In genomic region chr7:99996755-99997544, GRCh38 we compare ENCODE assay signal across 7 cellular contexts. TPM values are rescaled to one million over a fixed set of nuclear protein-coding genes. Genes with fewer than 3 reads are reported as not detected.
A peak's percentile ranks its signal among the peaks of the same experiment; 100 is the strongest.
DNase-seq lines count a peak whose midpoint lies in the region; ATAC-seq, FAIRE-seq and TF ChIP-seq lines count a peak whose summit lies in the region.

No MANE protein-coding gene starts in this region.

- H3K4me3 Mint-ChIP-seq in activated naive CD8-positive, alpha-beta T cell = peak overlapping the region; percentile 79
- peak overlapping the region; percentile 85 to 90 for H3K4me3 Mint-ChIP-seq in stimulated activated naive CD8-positive, alpha-beta T cell treated with anti-CD3 and anti-CD28 coated beads, Interleukin-15, amount 100 ng/mL, for 72 hours

- H3K27ac ChIP-seq in keratinocyte (ENCODE audit: control insufficient read depth, insufficient read depth, low read length) = no peak overlapping the region

- H3K4me1 ChIP-seq in keratinocyte (ENCODE audit: control insufficient read depth, extremely low read depth, insufficient read depth, low read length) = peaks cover 8% of the 10 kb centered on the region

- ATAC-seq in stimulated activated naive CD8-positive, alpha-beta T cell treated with anti-CD3 and anti-CD28 coated beads, Interleukin-15, amount 100 ng/mL, for 72 hours = no peak
- ATAC-seq in GM18502 (IDR thresholded peaks at IDR 0.05; ENCODE audit: poor library complexity, unreplicated experiment) (no peak), HG02571 (IDR thresholded peaks at IDR 0.05; ENCODE audit: unreplicated experiment) (no peak)

- FAIRE-seq in keratinocyte (lab: Jason Lieb, UNC) = no peak

- peak overlapping the region; percentile 48 for H3K4me2 ChIP-seq in keratinocyte (ENCODE audit: control insufficient read depth, extremely low read depth, insufficient read depth, low read depth, low read length)

- DNase-seq in HFF-Myc (ENCODE audit: extremely low read depth, low read depth) (no peak), keratinocyte (ENCODE audit: low read depth, low spot score) (no peak), GM10266 (ENCODE audit: extremely low spot score) (no peak)
- no peak for DNase-seq in stimulated activated naive CD8-positive, alpha-beta T cell treated with anti-CD3 and anti-CD28 coated beads, Interleukin-15, amount 100 ng/mL, for 72 hours

- no peaks in the 10 kb centered on the region for H3K9me3 Mint-ChIP-seq in activated naive CD8-positive, alpha-beta T cell (ENCODE audit: low read depth)
- H3K9me3 Mint-ChIP-seq in stimulated activated naive CD8-positive, alpha-beta T cell treated with anti-CD3 and anti-CD28 coated beads, Interleukin-15, amount 100 ng/mL, for 72 hours = peaks cover 0 to 6% of the 10 kb centered on the region in 2 donors

- peak overlapping the region; percentile 66 for H2AFZ ChIP-seq in keratinocyte (ENCODE audit: control insufficient read depth, low read length)

- H4K20me1 ChIP-seq in keratinocyte (ENCODE audit: control insufficient read depth, extremely low read depth, insufficient read depth, low read length) = no peaks in the 10 kb centered on the region

- no peaks in the 10 kb centered on the region for H3K36me3 ChIP-seq in keratinocyte (ENCODE audit: control insufficient read depth in 2 of 2, extremely low read depth in 1 of 2, insufficient read depth in 2 of 2, low read length in 2 of 2)

- H3K27ac Mint-ChIP-seq in activated naive CD8-positive, alpha-beta T cell = peak overlapping the region; percentile 80
- peak overlapping the region; percentile 97 for H3K27ac Mint-ChIP-seq in stimulated activated naive CD8-positive, alpha-beta T cell treated with anti-CD3 and anti-CD28 coated beads, Interleukin-15, amount 100 ng/mL, for 72 hours

- H3K4me3 ChIP-seq in HFF-Myc (replicated peaks; ENCODE audit: low read depth, low read length) (peak overlapping the region; percentile 36), keratinocyte (ENCODE audit: control insufficient read depth in 2 of 3, extremely low read depth in 1 of 3, insufficient read depth in 2 of 3, low read depth in 1 of 3, low read length in 3 of 3) (peak overlapping the region in 1 of 3 experiments; percentile 27)

- peaks cover 10% of the 10 kb centered on the region for H3K4me1 Mint-ChIP-seq in activated naive CD8-positive, alpha-beta T cell (ENCODE audit: low read depth)
- H3K4me1 Mint-ChIP-seq in stimulated activated naive CD8-positive, alpha-beta T cell treated with anti-CD3 and anti-CD28 coated beads, Interleukin-15, amount 100 ng/mL, for 72 hours = peaks cover 19% of the 10 kb centered on the region

- no peaks in the 10 kb centered on the region for H3K27me3 Mint-ChIP-seq in activated naive CD8-positive, alpha-beta T cell
- peaks cover 7% of the 10 kb centered on the region for H3K27me3 Mint-ChIP-seq in stimulated activated naive CD8-positive, alpha-beta T cell treated with anti-CD3 and anti-CD28 coated beads, Interleukin-15, amount 100 ng/mL, for 72 hours

- dilution Hi-C loops in keratinocyte (cut with MboI; ENCODE audit: extremely low pct_ligation_motif_present, low sequenced_read_pairs) = no loop called here

- no peaks in the 10 kb centered on the region for H3K9me3 ChIP-seq in keratinocyte (ENCODE audit: control insufficient read depth, low read depth, low read length)

- peak overlapping the region; percentile 37 for H3K9ac ChIP-seq in keratinocyte (ENCODE audit: control insufficient read depth, extremely low read depth, insufficient read depth, low read length)

- no peaks in the 10 kb centered on the region for H3K27me3 ChIP-seq in keratinocyte (ENCODE audit: control insufficient read depth, extremely low read depth, insufficient read depth, low read length)

- no peak for TF ChIP-seq CTCF in HFF-Myc (IDR thresholded peaks at IDR 0.05; ENCODE audit: low read depth, low read length, missing control alignments)
- no peak for TF ChIP-seq CTCF in keratinocyte (optimal IDR thresholded peaks at IDR 0.05 in 1 of 3, IDR thresholded peaks at IDR 0.05 in 1 of 3, conservative IDR thresholded peaks at IDR 0.05 in 1 of 3; ENCODE audit: extremely low read depth in 1 of 3, insufficient read depth in 2 of 3, low read length in 3 of 3)
- no peak for TF ChIP-seq CTCF in GM10266 (IDR thresholded peaks at IDR 0.05; ENCODE audit: control insufficient read depth, insufficient read depth, low read depth, missing control alignments)

- H3K36me3 Mint-ChIP-seq in activated naive CD8-positive, alpha-beta T cell = no peaks in the 10 kb centered on the region

- no peaks in the 10 kb centered on the region for H3K9me1 ChIP-seq in keratinocyte (ENCODE audit: control insufficient read depth, extremely low read depth, insufficient read depth, low read length)

- no peaks in the 10 kb centered on the region for H3K79me2 ChIP-seq in keratinocyte (ENCODE audit: control insufficient read depth, insufficient read depth, low read length)

RNA-seq across cellular contexts. Expression of gene ZKSCAN1, which starts 18.4 kb away (rescaled TPM):
- polyA plus RNA-seq in keratinocyte = 20.6 to 26.8 TPM (median 24.7 TPM) in 3 replicates
- polyA plus RNA-seq in keratinocyte (2011; ENCODE audit: low read depth) = 33.7 TPM
- 11.4 and 17.7 TPM in 2 replicates for polyA plus RNA-seq in keratinocyte (2011; cell fraction: cytosol; rRNA removed)
- 42.4 and 44.4 TPM in 2 replicates for polyA plus RNA-seq in keratinocyte (2011; cell fraction: nucleus; rRNA removed)
- 15.8 and 17.2 TPM in 2 replicates for polyA plus RNA-seq in keratinocyte (2012; ENCODE audit: low replicate concordance)
- polyA minus RNA-seq in keratinocyte = 56.7 to 102 TPM (median 80.9 TPM) in 3 replicates
- polyA minus RNA-seq in keratinocyte (2011; cell fraction: cytosol; rRNA and poly(A)+ RNA removed) = 35.7 TPM
- 37.1 and 63.7 TPM in 2 replicates for polyA minus RNA-seq in keratinocyte (2011; cell fraction: nucleus; rRNA and poly(A)+ RNA removed)

RNA-seq across cellular contexts. Expression of gene AZGP1, which starts 21.1 kb away (rescaled TPM):
- 0.14 to 1.3 TPM (median 1.3 TPM) in 3 replicates for polyA plus RNA-seq in keratinocyte
- 566 TPM for polyA plus RNA-seq in keratinocyte (2011; ENCODE audit: low read depth)
- polyA plus RNA-seq in keratinocyte (2011; cell fraction: cytosol; rRNA removed) = 0.14 and 0.39 TPM in 2 replicates
- polyA plus RNA-seq in keratinocyte (2011; cell fraction: nucleus; rRNA removed) = 0.37 and 3.4 TPM in 2 replicates
- polyA plus RNA-seq in keratinocyte (2012; ENCODE audit: low replicate concordance) = 1.00 and 287 TPM in 2 replicates
- polyA minus RNA-seq in keratinocyte = 4.9 TPM in 1 of 3 replicates, not detected in the others
- polyA minus RNA-seq in keratinocyte (2011; cell fraction: cytosol; rRNA and poly(A)+ RNA removed) = not detected
- polyA minus RNA-seq in keratinocyte (2011; cell fraction: nucleus; rRNA and poly(A)+ RNA removed) = 1.6 and 3.6 TPM in 2 replicates

RNA-seq across cellular contexts. Expression of gene ZSCAN21, which starts 52.6 kb away (rescaled TPM):
- 11.2 to 12.9 TPM (median 12.6 TPM) in 3 replicates for polyA plus RNA-seq in keratinocyte
- 4.4 TPM for polyA plus RNA-seq in keratinocyte (2011; ENCODE audit: low read depth)
- 9.7 and 11.7 TPM in 2 replicates for polyA plus RNA-seq in keratinocyte (2011; cell fraction: cytosol; rRNA removed)
- 16.5 and 17.1 TPM in 2 replicates for polyA plus RNA-seq in keratinocyte (2011; cell fraction: nucleus; rRNA removed)
- polyA plus RNA-seq in keratinocyte (2012; ENCODE audit: low replicate concordance) = 8.1 and 8.2 TPM in 2 replicates
- polyA minus RNA-seq in keratinocyte = 5.6 to 7.2 TPM (median 6.1 TPM) in 3 replicates
- polyA minus RNA-seq in keratinocyte (2011; cell fraction: cytosol; rRNA and poly(A)+ RNA removed) = 11.1 TPM
- polyA minus RNA-seq in keratinocyte (2011; cell fraction: nucleus; rRNA and poly(A)+ RNA removed) = 6.1 and 8.5 TPM in 2 replicates
